8 cellular contexts compared by ENCODE assay signal in genomic region chr7:140176271-140176701, GRCh38. TPM values are rescaled to one million over a fixed set of nuclear protein-coding genes. Genes with fewer than 3 reads are reported as not detected.
DNase-seq lines count a peak whose midpoint lies in the region; ATAC-seq and TF ChIP-seq lines count a peak whose summit lies in the region.

No MANE protein-coding gene starts in this region.

- TF ChIP-seq POLR2A in transverse colon (IDR thresholded peaks at IDR 0.05): no peak

- peak; percentile 29 for DNase-seq in ACHN
- DNase-seq in left lobe of liver (ENCODE audit: low spot score): peak; percentile 53
- DNase-seq in transverse colon: no peak
- no peak for DNase-seq in T1000 (lab: John Stamatoyannopoulos, UW)
- DNase-seq in SW 1271 (lab: John Stamatoyannopoulos, UW): no peak

- H3K4me1 Mint-ChIP-seq in brain: peaks cover 48% of the 10 kb centered on the region

- intact Hi-C loops in transverse colon (cut with DNase I; ENCODE audit: low total_unique reads): loop anchor here (5.0 kb wide), 1 partner anchor 56 kb away; no protein-coding TSS in a partner anchor

- H3K27ac ChIP-seq in transverse colon: peak overlapping the region; percentile 99 to 100 (median 100)

- no peaks in the 10 kb centered on the region for H3K27me3 ChIP-seq in transverse colon

- in situ Hi-C loops in ACHN (cut with HindIII; ENCODE audit: low pct_ligation_motif_present, low pct_unique_long_range_greater_than_20kb, low sequenced_read_pairs): no loop called here
- in situ Hi-C loops in transverse colon (cut with MboI; ENCODE audit: low pct_ligation_motif_present in 1 of 4, low pct_unique_long_range_greater_than_20kb in 1 of 4, low sequenced_read_pairs in 3 of 4): no loop called here

- 0% methylated on average over 59 of the region's 73 CpGs; no CpG with 5 or more reads in 1 of the 2 donors for WGBS in transverse colon (ENCODE audit: low coverage in 1 of 2), 2 donors

- H3K4me3 ChIP-seq in transverse colon: peak overlapping the region; percentile 94 to 98 (median 96)

- no peak for TF ChIP-seq EP300 in transverse colon (IDR thresholded peaks at IDR 0.05; ENCODE audit: low read depth)

- H3K36me3 ChIP-seq in transverse colon: no peaks in the 10 kb centered on the region

- H3K4me3 Mint-ChIP-seq in brain: peak overlapping the region in 4 of 5 experiments; percentile 49 to 96 (median 64)

- H3K36me3 Mint-ChIP-seq in brain: peaks cover 3% of the 10 kb centered on the region

- H3K27me3 Mint-ChIP-seq in brain: peaks cover 29% of the 10 kb centered on the region

- H3K9me3 Mint-ChIP-seq in brain: peaks cover 0 to 20% (median 8%) of the 10 kb centered on the region in 5 experiments

- peaks cover 0 to 51% (median 28%) of the 10 kb centered on the region in 4 donors for H3K4me1 ChIP-seq in transverse colon

- H3K27ac Mint-ChIP-seq in brain: no peak overlapping the region

- H3K9me3 ChIP-seq in transverse colon: no peaks in the 10 kb centered on the region

- ATAC-seq in GM18868 (IDR thresholded peaks at IDR 0.05; ENCODE audit: unreplicated experiment) (peak; percentile 10), HG03565 (IDR thresholded peaks at IDR 0.05; ENCODE audit: unreplicated experiment) (peak; percentile 1), left lobe of liver (no peak)

- TF ChIP-seq CTCF in brain (conservative IDR thresholded peaks at IDR 0.05): no peak
- no peak for TF ChIP-seq CTCF in transverse colon (IDR thresholded peaks at IDR 0.05)

RNA-seq across cellular contexts. Expression of gene KDM7A, which starts 0.5 kb away (rescaled TPM):
- 5.5 TPM for polyA plus RNA-seq in brain (ENCODE audit: insufficient read depth, low read depth, low replicate concordance)
- total RNA-seq in left lobe of liver: 4.2 TPM
- total RNA-seq in transverse colon: 10 to 100 TPM; 21.9 to 84.2 (median 54.6) TPM

Comparison
In these comparisons a context has a peak if more than half of its experiments do, and no peak if none do; other contexts are left out.
1. DNase-seq: peak in ACHN (single experiment) and left lobe of liver (single experiment); none in transverse colon (single experiment), T1000 (single experiment) and SW 1271 (0 of 2).